ENCODE assay signal across 14 cellular contexts in the genomic region with DNA sequence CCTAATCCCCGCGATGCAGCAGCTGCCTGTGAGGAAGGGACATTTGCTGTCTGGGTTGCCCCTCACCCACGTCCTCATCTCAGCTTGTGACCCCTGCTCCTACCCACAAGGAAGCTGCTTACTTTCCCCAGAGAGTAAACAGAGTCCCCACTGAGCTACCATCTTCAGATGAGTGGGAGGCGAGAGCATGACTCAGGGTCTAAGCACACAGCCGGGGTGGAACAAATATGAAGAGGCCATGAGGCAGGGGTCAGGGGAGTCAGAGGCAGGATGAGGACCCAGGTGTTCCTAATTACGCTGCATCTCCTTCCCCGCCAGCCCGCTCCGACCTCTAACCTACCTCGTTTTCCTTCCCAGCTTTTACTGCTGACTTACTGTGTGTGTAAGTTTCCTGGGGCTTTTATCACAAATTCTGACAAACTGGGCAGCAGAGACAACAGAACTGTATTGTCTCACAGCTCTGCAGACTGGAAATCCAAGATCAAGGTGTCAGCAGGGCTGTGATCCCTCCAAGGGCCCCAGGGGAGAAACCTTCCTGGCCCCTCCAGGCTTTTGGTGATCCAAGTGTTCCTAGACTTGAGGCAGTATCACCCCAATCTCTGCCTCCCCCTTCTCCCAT.
DNase-seq lines count a peak whose midpoint lies in the region; ATAC-seq and TF ChIP-seq lines count a peak whose summit lies in the region.
"Had no signal": no experiment of that assay in that cellular context is flagged by ENCODE, and none has a peak within 500 bp of the region (broad histone marks: within the 10 kb centered on the region; RNA-seq: fewer than 3 reads in every experiment).

No MANE protein-coding gene starts in this region.

- H3K27me3 Mint-ChIP-seq in Calu3 (ENCODE audit: unreplicated experiment) (no peaks in the 10 kb centered on the region), chondrocyte (ENCODE audit: low read depth) (no peaks in the 10 kb centered on the region)

- H3K36me3 ChIP-seq in mesodermal cell (ENCODE audit: control insufficient read depth, insufficient read depth, low read length) (no peaks in the 10 kb centered on the region), aorta (ENCODE audit: control insufficient read depth in 1 of 2, insufficient read depth in 2 of 2, low read length in 1 of 2) (no peaks in the 10 kb centered on the region)
- H3K36me3 ChIP-seq: gastrocnemius medialis had no signal

- H3K27ac ChIP-seq in mesodermal cell (ENCODE audit: low read depth, low read length, severe bottlenecking) (peak overlapping the region; percentile 75), aorta (ENCODE audit: low read depth in 1 of 2, low read length in 2 of 2) (no peak overlapping the region)
- H3K27ac ChIP-seq: gastrocnemius medialis had no signal

- no peak overlapping the region for H3K4me3 ChIP-seq in mesodermal cell (ENCODE audit: extremely low read depth, insufficient read depth, low read length, poor library complexity, severe bottlenecking)
- H3K4me3 ChIP-seq in aorta (ENCODE audit: low read length in 2 of 2): no peak overlapping the region
- H3K4me3 ChIP-seq: gastrocnemius medialis had no signal

- DNase-seq in Calu3: peak; percentile 65
- peak; percentile 91 for DNase-seq in M059J (ENCODE audit: low read depth)
- no peak for DNase-seq in chondrocyte (ENCODE audit: low spot score)
- DNase-seq in DMS79 treated with DMSO at 0.1 percent for 48 hours (lab: John Stamatoyannopoulos, UW): no peak
- DNase-seq in aorta: no peak
- DNase-seq: activated CD8-positive, alpha-beta T cell treated with anti-CD3 and anti-CD28 coated beads, Interleukin-2, amount 10 ng/mL, durations not matched to agents 7 days and 5 days; amygdala; gastrocnemius medialis; H7; NCI-H2171 treated with DMSO at 0.1 percent for 48 hours had no signal

- intact Hi-C loops in Calu3 (cut with micrococcal nuclease; ENCODE audit: unreplicated experiment) (loop anchor here (5.0 kb wide), 1 partner anchor 154 kb away; no protein-coding TSS in a partner anchor), aorta (cut with DNase I) (loop anchor here in 1 of 2 donors (5.0 kb wide), 2 partner anchors 69 to 104 kb away; a partner anchor contains a TSS)

- H3K9me3 ChIP-seq in mesodermal cell (ENCODE audit: control insufficient read depth, low read length) (no peaks in the 10 kb centered on the region), aorta (ENCODE audit: control insufficient read depth, low read length) (no peaks in the 10 kb centered on the region)
- H3K9me3 ChIP-seq: gastrocnemius medialis had no signal

- 60 to 80% methylated on average over 1 to 2 of the region's 10 CpGs for WGBS in mesodermal cell (ENCODE audit: insufficient coverage in 2 of 2), 2 experiments
- WGBS in aorta, 2 donors: 87 to 93% methylated on average over 10 of the region's 10 CpGs

- H3K9me3 Mint-ChIP-seq in Calu3 (ENCODE audit: low read depth, unreplicated experiment) (no peaks in the 10 kb centered on the region), chondrocyte (ENCODE audit: low read depth) (no peaks in the 10 kb centered on the region)
- H3K9me3 Mint-ChIP-seq: stimulated activated naive CD8-positive, alpha-beta T cell treated with anti-CD3 and anti-CD28 coated beads, Interleukin-15, Interleukin-2, amounts not matched to agents 100 ng/mL and 50 ng/mL, for 24 hours had no signal

- H3K4me3 Mint-ChIP-seq in Calu3 (ENCODE audit: low read depth, unreplicated experiment): peak overlapping the region; percentile 33
- no peak overlapping the region for H3K4me3 Mint-ChIP-seq in chondrocyte (ENCODE audit: unreplicated experiment)
- H3K4me3 Mint-ChIP-seq: activated CD8-positive, alpha-beta T cell treated with anti-CD3 and anti-CD28 coated beads, Interleukin-2, amount 10 ng/mL, durations not matched to agents 7 days and 5 days; stimulated activated naive CD8-positive, alpha-beta T cell treated with anti-CD3 and anti-CD28 coated beads, Interleukin-15, Interleukin-2, amounts not matched to agents 100 ng/mL and 50 ng/mL, for 24 hours had no signal

- no peaks in the 10 kb centered on the region for H3K27me3 ChIP-seq in aorta (ENCODE audit: control insufficient read depth in 1 of 2, insufficient read depth in 2 of 2, low read length in 1 of 2)
- H3K27me3 ChIP-seq: gastrocnemius medialis had no signal

- ATAC-seq in HG03159 (IDR thresholded peaks at IDR 0.05; ENCODE audit: unreplicated experiment) (no peak), HG02798 (IDR thresholded peaks at IDR 0.05; ENCODE audit: poor library complexity, unreplicated experiment) (no peak), aorta (ENCODE audit: low FRiP score) (no peak)
- ATAC-seq: activated CD8-positive, alpha-beta T cell treated with anti-CD3 and anti-CD28 coated beads, Interleukin-2, amount 10 ng/mL, durations not matched to agents 7 days and 5 days; gastrocnemius medialis had no signal

- H3K4me1 ChIP-seq in mesodermal cell (ENCODE audit: control insufficient read depth, insufficient read depth, low read length, poor library complexity, severe bottlenecking): peaks cover 41% of the 10 kb centered on the region
- peaks cover 0 to 2% of the 10 kb centered on the region in 2 donors for H3K4me1 ChIP-seq in aorta (ENCODE audit: control insufficient read depth in 1 of 2, insufficient read depth in 2 of 2, low read length in 2 of 2)

- TF ChIP-seq CTCF in Calu3 (IDR thresholded peaks at IDR 0.05; ENCODE audit: unreplicated experiment): no peak
- TF ChIP-seq CTCF in chondrocyte (IDR thresholded peaks at IDR 0.05): no peak

- CTCF ChIA-PET in Calu3 (lab: Charles Lee): interaction anchor here (0.8 to 1.6 kb wide), 6 partner anchors 27 to 232 kb away, joined by 3 to 4 read pairs (median 3); no protein-coding TSS in a partner anchor

- H3K36me3 Mint-ChIP-seq in Calu3 (ENCODE audit: insufficient read depth, unreplicated experiment) (peaks cover 41% of the 10 kb centered on the region), chondrocyte (ENCODE audit: low read depth) (no peaks in the 10 kb centered on the region)

- BruUV-seq in Calu3 (replicated peaks; lab: Mats Ljungman, UMichigan): no TSS peak

- peak overlapping the region; percentile 99 for H3K27ac Mint-ChIP-seq in Calu3 (ENCODE audit: unreplicated experiment)
- peak overlapping the region; percentile 96 for H3K27ac Mint-ChIP-seq in chondrocyte (ENCODE audit: unreplicated experiment)
- H3K27ac Mint-ChIP-seq: activated CD8-positive, alpha-beta T cell treated with anti-CD3 and anti-CD28 coated beads, Interleukin-2, amount 10 ng/mL, durations not matched to agents 7 days and 5 days; stimulated activated naive CD8-positive, alpha-beta T cell treated with anti-CD3 and anti-CD28 coated beads, Interleukin-15, Interleukin-2, amounts not matched to agents 100 ng/mL and 50 ng/mL, for 24 hours had no signal

- H3K4me1 Mint-ChIP-seq in Calu3 (ENCODE audit: low read depth, unreplicated experiment) (peaks cover 75% of the 10 kb centered on the region), chondrocyte (ENCODE audit: low read depth) (peaks cover 68% of the 10 kb centered on the region)

Comparison
In these comparisons a context has a peak if more than half of its experiments do, and no peak if none do; other contexts are left out.
1. DNase-seq: peak in Calu3 (single experiment) and M059J (single experiment); none in chondrocyte (single experiment), DMS79 treated with DMSO at 0.1 percent for 48 hours (single experiment) and aorta (0 of 2).